In the genomic region with DNA sequence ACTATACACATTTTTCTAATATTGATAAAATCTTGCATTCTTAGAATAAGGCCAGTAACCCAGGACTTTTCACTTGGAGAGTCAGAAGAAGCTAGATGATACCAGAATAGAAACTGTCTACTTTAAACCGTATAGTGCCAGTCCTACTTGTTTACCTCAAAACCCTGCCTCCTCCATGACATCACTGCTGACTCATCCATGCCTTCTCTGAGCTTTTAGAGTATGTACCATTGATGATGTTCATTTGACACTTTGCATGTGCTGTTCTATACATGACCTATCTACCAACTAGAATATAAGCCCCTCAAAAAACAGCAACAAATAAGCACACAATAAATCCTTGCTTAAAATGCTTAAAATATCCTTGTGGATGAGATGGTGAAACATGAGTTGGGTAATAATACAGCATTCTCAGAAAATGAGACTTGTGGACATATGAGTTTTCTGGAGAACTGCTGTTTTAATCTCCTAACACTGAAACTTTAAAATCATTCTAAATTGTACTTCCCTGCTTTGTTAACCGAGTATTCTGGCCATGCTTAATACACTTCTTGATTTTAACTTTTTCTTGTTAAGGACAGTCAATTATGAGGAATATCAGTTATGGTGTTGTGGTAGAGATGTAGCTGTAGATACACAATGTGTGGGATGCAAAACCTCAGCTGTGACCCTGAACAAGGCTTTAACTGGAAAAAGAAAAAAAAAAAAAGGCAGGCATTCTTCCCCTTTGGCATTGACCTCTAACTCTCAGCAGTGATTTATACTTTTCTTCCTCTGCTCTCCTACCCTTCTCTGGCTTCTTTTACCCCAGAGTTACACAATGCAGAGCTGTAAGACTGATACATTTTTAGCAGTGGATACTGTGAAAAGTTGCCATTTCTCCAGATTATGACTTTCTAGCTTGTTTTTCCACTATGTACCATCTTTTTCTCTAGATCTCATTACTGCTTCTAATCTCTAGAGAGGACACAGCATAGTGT, we compare ENCODE assay signal across 9 cellular contexts. TPM values are rescaled to one million over a fixed set of nuclear protein-coding genes. Genes with fewer than 3 reads are reported as not detected.
DNase-seq lines count a peak whose midpoint lies in the region; ATAC-seq, FAIRE-seq and TF ChIP-seq lines count a peak whose summit lies in the region.
"Had no signal": no experiment of that assay in that cellular context is flagged by ENCODE, and none has a peak within 500 bp of the region (broad histone marks: within the 10 kb centered on the region; RNA-seq: fewer than 3 reads in every experiment).

No MANE protein-coding gene starts in this region.

- peaks cover 32% of the 10 kb centered on the region for H3K4me1 Mint-ChIP-seq in activated T-cell treated with anti-CD3 and anti-CD28 coated beads, Interleukin-2, amount 50 U/mL, for 4 hours (ENCODE audit: low read depth)

- H3K36me3 ChIP-seq in pancreas = no peaks in the 10 kb centered on the region

- ATAC-seq in activated T-cell treated with anti-CD3 and anti-CD28 coated beads, Interleukin-2, amount 50 U/mL, for 4 hours = peak in 1 of 2 donors; percentile 44
- ATAC-seq in pancreas = no peak

- peak; percentile 35 for DNase-seq in GM03348 (ENCODE audit: low spot score)
- no peak for DNase-seq in H54 (ENCODE audit: insufficient read length, low spot score)
- peak; percentile 2 for DNase-seq in NCI-H774 (lab: John Stamatoyannopoulos, UW)
- peak; percentile 58 for DNase-seq in activated T-cell treated with anti-CD3 and anti-CD28 coated beads, Interleukin-2, amount 50 U/mL, for 4 hours
- DNase-seq in fibroblast of villous mesenchyme (ENCODE audit: low read depth) = peak; percentile 89
- peak; percentile 59 to 63 for DNase-seq in stimulated activated CD4-positive, alpha-beta T cell treated with anti-CD3 and anti-CD28 coated beads, Interleukin-2, amount 100 ng/mL, for 24 hours
- no peak for DNase-seq in C1 segment of cervical spinal cord (lab: John Stamatoyannopoulos, UW)
- DNase-seq in pancreas = no peak

- 46 to 55% methylated on average over 2 of the region's 2 CpGs for WGBS in pancreas, 2 donors

- peak overlapping the region; percentile 70 for H3K4me3 ChIP-seq in fibroblast of villous mesenchyme (ENCODE audit: low read depth, low read length)
- no peak overlapping the region for H3K4me3 ChIP-seq in pancreas

- no peak overlapping the region for H3K4me3 Mint-ChIP-seq in activated T-cell treated with anti-CD3 and anti-CD28 coated beads, Interleukin-2, amount 50 U/mL, for 4 hours

- no peaks in the 10 kb centered on the region for H3K27me3 Mint-ChIP-seq in activated T-cell treated with anti-CD3 and anti-CD28 coated beads, Interleukin-2, amount 50 U/mL, for 4 hours (ENCODE audit: low read depth)

- no peak for TF ChIP-seq POLR2A in H54 (IDR thresholded peaks at IDR 0.05; ENCODE audit: low read depth, low read length)

- H3K4me1 ChIP-seq in pancreas = peaks cover 0 to 12% (median 6%) of the 10 kb centered on the region in 3 donors

- no peaks in the 10 kb centered on the region for H3K9me3 Mint-ChIP-seq in activated T-cell treated with anti-CD3 and anti-CD28 coated beads, Interleukin-2, amount 50 U/mL, for 4 hours

- no peaks in the 10 kb centered on the region for H3K9me3 ChIP-seq in pancreas

- H3K27me3 ChIP-seq in pancreas = no peaks in the 10 kb centered on the region

- H3K27ac ChIP-seq in pancreas = peak overlapping the region in 1 of 4 donors; percentile 91
- H3K27ac ChIP-seq: SK-N-MC had no signal

- intact Hi-C loops in pancreas (cut with DNase I) = no loop called here

- no peak for TF ChIP-seq CTCF in fibroblast of villous mesenchyme (IDR thresholded peaks at IDR 0.05; ENCODE audit: insufficient read depth, low read depth, low read length)
- no peak for TF ChIP-seq CTCF in pancreas (IDR thresholded peaks at IDR 0.05)

- FAIRE-seq in H54 (lab: Jason Lieb, UNC) (peak; percentile 97), pancreas (lab: Jason Lieb, UNC) (no peak)

- no peaks in the 10 kb centered on the region for H3K36me3 Mint-ChIP-seq in activated T-cell treated with anti-CD3 and anti-CD28 coated beads, Interleukin-2, amount 50 U/mL, for 4 hours (ENCODE audit: insufficient read depth)

RNA-seq across cellular contexts. Expression of a gene that starts 2.3 kb away (rescaled TPM):
- 1 to 10 TPM; 5.0 to 7.4 (median 5.6) TPM for total RNA-seq in activated T-cell treated with anti-CD3 and anti-CD28 coated beads, Interleukin-2, amount 50 U/mL, for 4 hours
- total RNA-seq in fibroblast of villous mesenchyme (72.2 and 155 TPM in 2 replicates), pancreas (10 to 100 TPM in 4 of 6 donors, 1 to 10 TPM in 2; 8.8 to 19.1 (median 15.3) TPM)
- 10 to 100 TPM; 15.9 to 29.7 TPM for polyA plus RNA-seq in pancreas

Comparison
In these comparisons a context has a peak if more than half of its experiments do, and no peak if none do; other contexts are left out.
1. DNase-seq: peak in GM03348 (single experiment), NCI-H774 (single experiment), activated T-cell treated with anti-CD3 and anti-CD28 coated beads, Interleukin-2, amount 50 U/mL, for 4 hours (single experiment), fibroblast of villous mesenchyme (single experiment) and stimulated activated CD4-positive, alpha-beta T cell treated with anti-CD3 and anti-CD28 coated beads, Interleukin-2, amount 100 ng/mL, for 24 hours (2 of 2); none in H54 (single experiment), C1 segment of cervical spinal cord (0 of 14) and pancreas (0 of 6).